Comparison of ENCODE assay signal across 8 cellular contexts in genomic region chr15:64067564-64068030, GRCh38. TPM values are rescaled to one million over a fixed set of nuclear protein-coding genes. Genes with fewer than 3 reads are reported as not detected.
A peak's percentile ranks its signal among the peaks of the same experiment; 100 is the strongest.
DNase-seq lines count a peak whose midpoint lies in the region; ATAC-seq lines count a peak whose summit lies in the region.

No MANE protein-coding gene starts in this region.

- H3K36me3 Mint-ChIP-seq in central memory CD8-positive, alpha-beta T cell (ENCODE audit: insufficient read depth) = peaks cover 3% of the 10 kb centered on the region

- H3K4me1 Mint-ChIP-seq in central memory CD8-positive, alpha-beta T cell = peaks cover 7% of the 10 kb centered on the region

- no peak overlapping the region for H3K27ac Mint-ChIP-seq in central memory CD8-positive, alpha-beta T cell (ENCODE audit: low read depth)

- no peaks in the 10 kb centered on the region for H3K27me3 Mint-ChIP-seq in central memory CD8-positive, alpha-beta T cell

- H3K9me3 Mint-ChIP-seq in central memory CD8-positive, alpha-beta T cell = no peaks in the 10 kb centered on the region

- H3K4me3 Mint-ChIP-seq in central memory CD8-positive, alpha-beta T cell = no peak overlapping the region

- ATAC-seq in GM21447 (IDR thresholded peaks at IDR 0.05; ENCODE audit: unreplicated experiment) (peak; percentile 53), left colon (peak; percentile 80), HG03039 (IDR thresholded peaks at IDR 0.05; ENCODE audit: unreplicated experiment) (no peak)
- ATAC-seq in central memory CD8-positive, alpha-beta T cell (replicated peaks; ENCODE audit: extremely low read depth, poor library complexity, severe bottlenecking) = peak; percentile 74

- intact Hi-C loops in left colon (cut with DNase I, micrococcal nuclease) = loop anchor here in 1 of 2 donors (5.0 kb wide), 1 partner anchor 315 kb away; no protein-coding TSS in a partner anchor

- DNase-seq in AML-193 (lab: John Stamatoyannopoulos, UW) (peak; percentile 57 to 60), NCI-H226 (peak; percentile 70), left colon (peak in 1 of 2 donors; percentile 67)
- peak; percentile 70 for DNase-seq in activated CD4-positive, CD25-positive, alpha-beta regulatory T cell treated with anti-CD3 and anti-CD28 coated beads, Interleukin-2, amount 50 U/mL, for 72 hours
- peak; percentile 62 to 67 for DNase-seq in central memory CD8-positive, alpha-beta T cell (ENCODE audit: low spot score in 2 of 2)
- peak; percentile 76 for DNase-seq in stimulated activated CD4-positive, alpha-beta T cell treated with anti-CD3 and anti-CD28 coated beads, Interleukin-4, amount 100 ng/mL, for 24 hours

RNA-seq across cellular contexts. Expression of gene DAPK2, which starts 21.3 kb away (rescaled TPM):
- total RNA-seq in left colon = 10 to 100 TPM; 48.8 to 58.3 TPM

RNA-seq across cellular contexts. Expression of gene CIAO2A, which starts 26.0 kb away (rescaled TPM):
- total RNA-seq in left colon = 100 to 1,000 TPM in 1 of 2 donors, 10 to 100 TPM in 1; 86.5 to 106 TPM

RNA-seq across cellular contexts. Expression of gene SNX1, which starts 28.2 kb away (rescaled TPM):
- total RNA-seq in left colon = 100 to 1,000 TPM; 103 to 110 TPM
